ENCODE assay signal across 2 cellular contexts in genomic region chr16:65745-66144, GRCh38.
TF ChIP-seq lines count a peak whose summit lies in the region.

No MANE protein-coding gene starts in this region.

TF ChIP-seq in HEK293, 187 proteins besides CTCF, POLR2A, EP300 and RAD21 (continued from another document and continues in another):
- TF ChIP-seq ZNF692 (tag by site-specific recombination; IDR thresholded peaks at IDR 0.05) (peak; percentile 84; the same call in 1 of the 2 replicates), ZNF561 (tag by site-specific recombination; IDR thresholded peaks at IDR 0.05; ENCODE audit: borderline replicate concordance) (no peak), ZNF701 (tag by site-specific recombination; IDR thresholded peaks at IDR 0.05) (no peak), REPIN1 (tag by site-specific recombination; IDR thresholded peaks at IDR 0.05; ENCODE audit: low read depth) (no peak), PRDM2 (tag by site-specific recombination; IDR thresholded peaks at IDR 0.05; ENCODE audit: borderline replicate concordance) (0 out of 2 replicates have a peak, but pooled peaks have one; percentile 41), ZNF837 (tag by site-specific recombination; IDR thresholded peaks at IDR 0.05) (0 out of 2 replicates have a peak, but pooled peaks have one; percentile 8), ZNF280C (tag by site-specific recombination; IDR thresholded peaks at IDR 0.05) (no peak), ZNF629 (tag by site-specific recombination; IDR thresholded peaks at IDR 0.05) (0 out of 2 replicates have a peak, but pooled peaks have one; percentile 31), ZNF26 (tag by site-specific recombination; IDR thresholded peaks at IDR 0.05) (no peak), KLF1 (tag by site-specific recombination; IDR thresholded peaks at IDR 0.05) (no peak), ZNF544 (tag by site-specific recombination; IDR thresholded peaks at IDR 0.05) (no peak), ZNF138 (tag by site-specific recombination; IDR thresholded peaks at IDR 0.05; ENCODE audit: borderline replicate concordance) (no peak), ZNF596 (tag by site-specific recombination; IDR thresholded peaks at IDR 0.05) (no peak), ZNF585B (tag by site-specific recombination; IDR thresholded peaks at IDR 0.05) (no peak), ZNF510 (tag by site-specific recombination; IDR thresholded peaks at IDR 0.05; ENCODE audit: insufficient replicate concordance) (no peak), GLI2 (tag by site-specific recombination; IDR thresholded peaks at IDR 0.05; ENCODE audit: borderline replicate concordance, low read depth) (no peak), ZNF335 (tag by site-specific recombination; conservative IDR thresholded peaks at IDR 0.05) (peak; percentile 83)

TF ChIP-seq in HepG2, 621 proteins besides CTCF, POLR2A, EP300 and RAD21 (continued from another document and continues in another):
- TF ChIP-seq UBTF (CRISPR knock-in tag; IDR thresholded peaks at IDR 0.05) (0 out of 2 replicates have a peak, but pooled peaks have one; percentile 11), GFI1 (CRISPR knock-in tag; IDR thresholded peaks at IDR 0.05; ENCODE audit: borderline replicate concordance) (no peak), DZIP1 (CRISPR knock-in tag; IDR thresholded peaks at IDR 0.05) (no peak), ZC3H13 (CRISPR knock-in tag; IDR thresholded peaks at IDR 0.05) (no peak), NFE2 (CRISPR knock-in tag; IDR thresholded peaks at IDR 0.05) (no peak), XRCC5 (optimal IDR thresholded peaks at IDR 0.05; ENCODE audit: low read length) (peak; percentile 78), ZC3H4 (CRISPR knock-in tag; IDR thresholded peaks at IDR 0.05; ENCODE audit: borderline replicate concordance) (no peak), EZH2 (conservative IDR thresholded peaks at IDR 0.05; ENCODE audit: low read depth, low read length) (no peak), TFE3 (CRISPR knock-in tag; IDR thresholded peaks at IDR 0.05) (0 out of 2 replicates have a peak, but pooled peaks have one; percentile 31), CREM (IDR thresholded peaks at IDR 0.05) (no peak), CREM (CRISPR knock-in tag; IDR thresholded peaks at IDR 0.05) (no peak), ZNF34 (CRISPR knock-in tag; IDR thresholded peaks at IDR 0.05; ENCODE audit: borderline replicate concordance) (no peak), ZZZ3 (CRISPR knock-in tag; IDR thresholded peaks at IDR 0.05; ENCODE audit: borderline replicate concordance) (no peak), PITX1 (CRISPR knock-in tag; IDR thresholded peaks at IDR 0.05) (0 out of 2 replicates have a peak, but pooled peaks have one; percentile 31), ZNF564 (CRISPR knock-in tag; IDR thresholded peaks at IDR 0.05) (no peak), MED13 (CRISPR knock-in tag; IDR thresholded peaks at IDR 0.05) (no peak), ZMYM4 (CRISPR knock-in tag; IDR thresholded peaks at IDR 0.05) (no peak), HNF1A (IDR thresholded peaks at IDR 0.05; ENCODE audit: low read depth) (no peak), HNF1A (CRISPR knock-in tag; IDR thresholded peaks at IDR 0.05; ENCODE audit: borderline replicate concordance) (no peak), ZNF737 (CRISPR knock-in tag; IDR thresholded peaks at IDR 0.05; ENCODE audit: borderline replicate concordance) (no peak), MAZ (IDR thresholded peaks at IDR 0.05; ENCODE audit: borderline replicate concordance, low read depth, low read length) (no peak), MAZ (CRISPR knock-in tag; IDR thresholded peaks at IDR 0.05; ENCODE audit: low read depth) (peak; percentile 69; the same call in 1 of the 2 replicates), ZBTB43 (CRISPR knock-in tag; conservative IDR thresholded peaks at IDR 0.05) (no peak), ZNF660 (CRISPR knock-in tag; IDR thresholded peaks at IDR 0.05; ENCODE audit: borderline replicate concordance, low read depth) (no peak), ZBTB21 (CRISPR knock-in tag; IDR thresholded peaks at IDR 0.05) (no peak), ZNF788 (CRISPR knock-in tag; IDR thresholded peaks at IDR 0.05; ENCODE audit: borderline replicate concordance) (peak; percentile 66; the same call in 1 of the 2 replicates), GABPB1 (CRISPR knock-in tag; IDR thresholded peaks at IDR 0.05) (peak; percentile 48), CSRNP1 (CRISPR knock-in tag; IDR thresholded peaks at IDR 0.05) (0 out of 2 replicates have a peak, but pooled peaks have one; percentile 44), CBX1 (IDR thresholded peaks at IDR 0.05; ENCODE audit: low read depth) (no peak), CCDC6 (CRISPR knock-in tag; IDR thresholded peaks at IDR 0.05) (no peak), PAWR (CRISPR knock-in tag; IDR thresholded peaks at IDR 0.05; ENCODE audit: borderline replicate concordance) (no peak), KMT2B (CRISPR knock-in tag; IDR thresholded peaks at IDR 0.05) (no peak), ZNF441 (CRISPR knock-in tag; IDR thresholded peaks at IDR 0.05; ENCODE audit: borderline replicate concordance) (no peak), ZNF138 (CRISPR knock-in tag; IDR thresholded peaks at IDR 0.05; ENCODE audit: low read depth) (0 out of 2 replicates have a peak, but pooled peaks have one; percentile 56), MXD1 (CRISPR knock-in tag; IDR thresholded peaks at IDR 0.05) (no peak), ZNF572 (CRISPR knock-in tag; IDR thresholded peaks at IDR 0.05) (no peak), CEBPZ (IDR thresholded peaks at IDR 0.05; ENCODE audit: low read length) (no peak), FOXA1 (IDR thresholded peaks at IDR 0.05) (no peak), FOXA1 (CRISPR knock-in tag; IDR thresholded peaks at IDR 0.05) (no peak)
